Comparison of ENCODE assay signal across 3 cellular contexts in the genomic region with DNA sequence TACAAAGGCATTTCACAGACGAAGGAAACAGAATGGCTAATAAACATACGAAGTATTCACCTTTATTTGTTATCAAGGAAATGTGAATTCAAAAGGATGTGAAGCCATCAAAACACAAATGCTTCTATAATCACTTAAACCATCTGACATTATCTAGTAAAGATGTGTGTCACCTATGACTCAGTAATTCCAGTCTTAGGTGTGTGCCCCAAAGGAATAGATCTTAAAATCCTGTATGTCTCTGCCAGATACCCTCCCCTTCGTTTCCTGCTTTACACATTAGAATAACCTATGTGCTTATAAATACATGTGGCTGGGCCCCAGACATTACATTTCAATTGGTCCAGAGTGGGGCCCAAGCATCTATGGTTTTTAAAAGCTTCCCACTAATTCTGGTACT.
TF ChIP-seq lines count a peak whose summit lies in the region.

No MANE protein-coding gene starts in this region.

TF ChIP-seq in SK-N-SH, 30 proteins besides CTCF, POLR2A, EP300 and RAD21:
- TF ChIP-seq, protein P1, sequence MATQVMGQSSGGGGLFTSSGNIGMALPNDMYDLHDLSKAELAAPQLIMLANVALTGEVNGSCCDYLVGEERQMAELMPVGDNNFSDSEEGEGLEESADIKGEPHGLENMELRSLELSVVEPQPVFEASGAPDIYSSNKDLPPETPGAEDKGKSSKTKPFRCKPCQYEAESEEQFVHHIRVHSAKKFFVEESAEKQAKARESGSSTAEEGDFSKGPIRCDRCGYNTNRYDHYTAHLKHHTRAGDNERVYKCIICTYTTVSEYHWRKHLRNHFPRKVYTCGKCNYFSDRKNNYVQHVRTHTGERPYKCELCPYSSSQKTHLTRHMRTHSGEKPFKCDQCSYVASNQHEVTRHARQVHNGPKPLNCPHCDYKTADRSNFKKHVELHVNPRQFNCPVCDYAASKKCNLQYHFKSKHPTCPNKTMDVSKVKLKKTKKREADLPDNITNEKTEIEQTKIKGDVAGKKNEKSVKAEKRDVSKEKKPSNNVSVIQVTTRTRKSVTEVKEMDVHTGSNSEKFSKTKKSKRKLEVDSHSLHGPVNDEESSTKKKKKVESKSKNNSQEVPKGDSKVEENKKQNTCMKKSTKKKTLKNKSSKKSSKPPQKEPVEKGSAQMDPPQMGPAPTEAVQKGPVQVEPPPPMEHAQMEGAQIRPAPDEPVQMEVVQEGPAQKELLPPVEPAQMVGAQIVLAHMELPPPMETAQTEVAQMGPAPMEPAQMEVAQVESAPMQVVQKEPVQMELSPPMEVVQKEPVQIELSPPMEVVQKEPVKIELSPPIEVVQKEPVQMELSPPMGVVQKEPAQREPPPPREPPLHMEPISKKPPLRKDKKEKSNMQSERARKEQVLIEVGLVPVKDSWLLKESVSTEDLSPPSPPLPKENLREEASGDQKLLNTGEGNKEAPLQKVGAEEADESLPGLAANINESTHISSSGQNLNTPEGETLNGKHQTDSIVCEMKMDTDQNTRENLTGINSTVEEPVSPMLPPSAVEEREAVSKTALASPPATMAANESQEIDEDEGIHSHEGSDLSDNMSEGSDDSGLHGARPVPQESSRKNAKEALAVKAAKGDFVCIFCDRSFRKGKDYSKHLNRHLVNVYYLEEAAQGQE (IDR thresholded peaks at IDR 0.05; ENCODE audit: low read depth, low read length), result no peak
- TF ChIP-seq NFIC (IDR thresholded peaks at IDR 0.05; ENCODE audit: borderline replicate concordance), result no peak
- no peak for TF ChIP-seq TEAD4 (IDR thresholded peaks at IDR 0.05; ENCODE audit: borderline replicate concordance, insufficient read depth)
- TF ChIP-seq SIN3A (IDR thresholded peaks at IDR 0.05; ENCODE audit: borderline replicate concordance, low read depth, low read length), result no peak
- TF ChIP-seq, protein P2, sequence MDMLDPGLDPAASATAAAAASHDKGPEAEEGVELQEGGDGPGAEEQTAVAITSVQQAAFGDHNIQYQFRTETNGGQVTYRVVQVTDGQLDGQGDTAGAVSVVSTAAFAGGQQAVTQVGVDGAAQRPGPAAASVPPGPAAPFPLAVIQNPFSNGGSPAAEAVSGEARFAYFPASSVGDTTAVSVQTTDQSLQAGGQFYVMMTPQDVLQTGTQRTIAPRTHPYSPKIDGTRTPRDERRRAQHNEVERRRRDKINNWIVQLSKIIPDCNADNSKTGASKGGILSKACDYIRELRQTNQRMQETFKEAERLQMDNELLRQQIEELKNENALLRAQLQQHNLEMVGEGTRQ (IDR thresholded peaks at IDR 0.05; ENCODE audit: borderline replicate concordance, low read depth, low read length), result no peak
- TF ChIP-seq CHD2 (IDR thresholded peaks at IDR 0.05; ENCODE audit: low read length, partially characterized antibody), result no peak

TF ChIP-seq in SK-N-SH treated with all-trans-retinoic acid at 6 μM for 48 hours, 23 proteins besides CTCF, POLR2A, EP300 and RAD21 (continues in another document):
- TF ChIP-seq ZNF70 (CRISPR knock-in tag; IDR thresholded peaks at IDR 0.05) (no peak), ZNF8 (CRISPR knock-in tag; IDR thresholded peaks at IDR 0.05) (no peak), ZFP30 (CRISPR knock-in tag; IDR thresholded peaks at IDR 0.05) (no peak), TOX (CRISPR knock-in tag; IDR thresholded peaks at IDR 0.05; ENCODE audit: borderline replicate concordance) (no peak), PPARA (CRISPR knock-in tag; IDR thresholded peaks at IDR 0.05; ENCODE audit: borderline replicate concordance) (no peak), ARNTL (CRISPR knock-in tag; IDR thresholded peaks at IDR 0.05; ENCODE audit: borderline replicate concordance, low read depth) (no peak), ESRRG (CRISPR knock-in tag; IDR thresholded peaks at IDR 0.05) (no peak), ZNF565 (CRISPR knock-in tag; conservative IDR thresholded peaks at IDR 0.05; ENCODE audit: low read depth) (no peak), RARB (CRISPR knock-in tag; IDR thresholded peaks at IDR 0.05) (no peak)
- TF ChIP-seq, protein P3, sequence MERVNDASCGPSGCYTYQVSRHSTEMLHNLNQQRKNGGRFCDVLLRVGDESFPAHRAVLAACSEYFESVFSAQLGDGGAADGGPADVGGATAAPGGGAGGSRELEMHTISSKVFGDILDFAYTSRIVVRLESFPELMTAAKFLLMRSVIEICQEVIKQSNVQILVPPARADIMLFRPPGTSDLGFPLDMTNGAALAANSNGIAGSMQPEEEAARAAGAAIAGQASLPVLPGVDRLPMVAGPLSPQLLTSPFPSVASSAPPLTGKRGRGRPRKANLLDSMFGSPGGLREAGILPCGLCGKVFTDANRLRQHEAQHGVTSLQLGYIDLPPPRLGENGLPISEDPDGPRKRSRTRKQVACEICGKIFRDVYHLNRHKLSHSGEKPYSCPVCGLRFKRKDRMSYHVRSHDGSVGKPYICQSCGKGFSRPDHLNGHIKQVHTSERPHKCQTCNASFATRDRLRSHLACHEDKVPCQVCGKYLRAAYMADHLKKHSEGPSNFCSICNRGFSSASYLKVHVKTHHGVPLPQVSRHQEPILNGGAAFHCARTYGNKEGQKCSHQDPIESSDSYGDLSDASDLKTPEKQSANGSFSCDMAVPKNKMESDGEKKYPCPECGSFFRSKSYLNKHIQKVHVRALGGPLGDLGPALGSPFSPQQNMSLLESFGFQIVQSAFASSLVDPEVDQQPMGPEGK (CRISPR knock-in tag; IDR thresholded peaks at IDR 0.05; ENCODE audit: borderline replicate concordance), result no peak
- TF ChIP-seq, protein P4, sequence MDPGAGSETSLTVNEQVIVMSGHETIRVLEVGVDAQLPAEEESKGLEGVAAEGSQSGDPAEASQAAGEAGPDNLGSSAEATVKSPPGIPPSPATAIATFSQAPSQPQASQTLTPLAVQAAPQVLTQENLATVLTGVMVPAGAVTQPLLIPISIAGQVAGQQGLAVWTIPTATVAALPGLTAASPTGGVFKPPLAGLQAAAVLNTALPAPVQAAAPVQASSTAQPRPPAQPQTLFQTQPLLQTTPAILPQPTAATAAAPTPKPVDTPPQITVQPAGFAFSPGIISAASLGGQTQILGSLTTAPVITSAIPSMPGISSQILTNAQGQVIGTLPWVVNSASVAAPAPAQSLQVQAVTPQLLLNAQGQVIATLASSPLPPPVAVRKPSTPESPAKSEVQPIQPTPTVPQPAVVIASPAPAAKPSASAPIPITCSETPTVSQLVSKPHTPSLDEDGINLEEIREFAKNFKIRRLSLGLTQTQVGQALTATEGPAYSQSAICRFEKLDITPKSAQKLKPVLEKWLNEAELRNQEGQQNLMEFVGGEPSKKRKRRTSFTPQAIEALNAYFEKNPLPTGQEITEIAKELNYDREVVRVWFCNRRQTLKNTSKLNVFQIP (CRISPR knock-in tag; IDR thresholded peaks at IDR 0.05; ENCODE audit: borderline replicate concordance, low read depth), result no peak
- TF ChIP-seq, protein P5, sequence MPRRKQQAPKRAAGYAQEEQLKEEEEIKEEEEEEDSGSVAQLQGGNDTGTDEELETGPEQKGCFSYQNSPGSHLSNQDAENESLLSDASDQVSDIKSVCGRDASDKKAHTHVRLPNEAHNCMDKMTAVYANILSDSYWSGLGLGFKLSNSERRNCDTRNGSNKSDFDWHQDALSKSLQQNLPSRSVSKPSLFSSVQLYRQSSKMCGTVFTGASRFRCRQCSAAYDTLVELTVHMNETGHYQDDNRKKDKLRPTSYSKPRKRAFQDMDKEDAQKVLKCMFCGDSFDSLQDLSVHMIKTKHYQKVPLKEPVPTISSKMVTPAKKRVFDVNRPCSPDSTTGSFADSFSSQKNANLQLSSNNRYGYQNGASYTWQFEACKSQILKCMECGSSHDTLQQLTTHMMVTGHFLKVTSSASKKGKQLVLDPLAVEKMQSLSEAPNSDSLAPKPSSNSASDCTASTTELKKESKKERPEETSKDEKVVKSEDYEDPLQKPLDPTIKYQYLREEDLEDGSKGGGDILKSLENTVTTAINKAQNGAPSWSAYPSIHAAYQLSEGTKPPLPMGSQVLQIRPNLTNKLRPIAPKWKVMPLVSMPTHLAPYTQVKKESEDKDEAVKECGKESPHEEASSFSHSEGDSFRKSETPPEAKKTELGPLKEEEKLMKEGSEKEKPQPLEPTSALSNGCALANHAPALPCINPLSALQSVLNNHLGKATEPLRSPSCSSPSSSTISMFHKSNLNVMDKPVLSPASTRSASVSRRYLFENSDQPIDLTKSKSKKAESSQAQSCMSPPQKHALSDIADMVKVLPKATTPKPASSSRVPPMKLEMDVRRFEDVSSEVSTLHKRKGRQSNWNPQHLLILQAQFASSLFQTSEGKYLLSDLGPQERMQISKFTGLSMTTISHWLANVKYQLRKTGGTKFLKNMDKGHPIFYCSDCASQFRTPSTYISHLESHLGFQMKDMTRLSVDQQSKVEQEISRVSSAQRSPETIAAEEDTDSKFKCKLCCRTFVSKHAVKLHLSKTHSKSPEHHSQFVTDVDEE (CRISPR knock-in tag; IDR thresholded peaks at IDR 0.05), result no peak
- TF ChIP-seq, protein P6, sequence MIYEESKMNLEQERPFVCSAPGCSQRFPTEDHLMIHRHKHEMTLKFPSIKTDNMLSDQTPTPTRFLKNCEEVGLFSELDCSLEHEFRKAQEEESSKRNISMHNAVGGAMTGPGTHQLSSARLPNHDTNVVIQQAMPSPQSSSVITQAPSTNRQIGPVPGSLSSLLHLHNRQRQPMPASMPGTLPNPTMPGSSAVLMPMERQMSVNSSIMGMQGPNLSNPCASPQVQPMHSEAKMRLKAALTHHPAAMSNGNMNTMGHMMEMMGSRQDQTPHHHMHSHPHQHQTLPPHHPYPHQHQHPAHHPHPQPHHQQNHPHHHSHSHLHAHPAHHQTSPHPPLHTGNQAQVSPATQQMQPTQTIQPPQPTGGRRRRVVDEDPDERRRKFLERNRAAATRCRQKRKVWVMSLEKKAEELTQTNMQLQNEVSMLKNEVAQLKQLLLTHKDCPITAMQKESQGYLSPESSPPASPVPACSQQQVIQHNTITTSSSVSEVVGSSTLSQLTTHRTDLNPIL (CRISPR knock-in tag; IDR thresholded peaks at IDR 0.05; ENCODE audit: low read depth), result no peak

TF ChIP-seq in HCT116, 20 proteins besides CTCF, POLR2A, EP300 and RAD21:
- TF ChIP-seq EZH2 (IDR thresholded peaks at IDR 0.05), result no peak
- TF ChIP-seq CEBPB (IDR thresholded peaks at IDR 0.05; ENCODE audit: low read depth), result peak; percentile 16; the same call in 1 of the 2 replicates
- peak; percentile 74 for TF ChIP-seq SP1 (IDR thresholded peaks at IDR 0.05; ENCODE audit: low read depth)
- TF ChIP-seq, protein P7, sequence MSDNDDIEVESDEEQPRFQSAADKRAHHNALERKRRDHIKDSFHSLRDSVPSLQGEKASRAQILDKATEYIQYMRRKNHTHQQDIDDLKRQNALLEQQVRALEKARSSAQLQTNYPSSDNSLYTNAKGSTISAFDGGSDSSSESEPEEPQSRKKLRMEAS (IDR thresholded peaks at IDR 0.05), result peak; percentile 33; the same call in 1 of the 2 replicates
- TF ChIP-seq CBX3 (IDR thresholded peaks at IDR 0.05; ENCODE audit: low read depth), result peak; percentile 73
- peak; percentile 87 for TF ChIP-seq JUND (IDR thresholded peaks at IDR 0.05)
- TF ChIP-seq, protein P8, sequence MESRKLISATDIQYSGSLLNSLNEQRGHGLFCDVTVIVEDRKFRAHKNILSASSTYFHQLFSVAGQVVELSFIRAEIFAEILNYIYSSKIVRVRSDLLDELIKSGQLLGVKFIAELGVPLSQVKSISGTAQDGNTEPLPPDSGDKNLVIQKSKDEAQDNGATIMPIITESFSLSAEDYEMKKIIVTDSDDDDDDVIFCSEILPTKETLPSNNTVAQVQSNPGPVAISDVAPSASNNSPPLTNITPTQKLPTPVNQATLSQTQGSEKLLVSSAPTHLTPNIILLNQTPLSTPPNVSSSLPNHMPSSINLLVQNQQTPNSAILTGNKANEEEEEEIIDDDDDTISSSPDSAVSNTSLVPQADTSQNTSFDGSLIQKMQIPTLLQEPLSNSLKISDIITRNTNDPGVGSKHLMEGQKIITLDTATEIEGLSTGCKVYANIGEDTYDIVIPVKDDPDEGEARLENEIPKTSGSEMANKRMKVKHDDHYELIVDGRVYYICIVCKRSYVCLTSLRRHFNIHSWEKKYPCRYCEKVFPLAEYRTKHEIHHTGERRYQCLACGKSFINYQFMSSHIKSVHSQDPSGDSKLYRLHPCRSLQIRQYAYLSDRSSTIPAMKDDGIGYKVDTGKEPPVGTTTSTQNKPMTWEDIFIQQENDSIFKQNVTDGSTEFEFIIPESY (IDR thresholded peaks at IDR 0.05; ENCODE audit: extremely low read depth, insufficient replicate concordance, low read length), result no peak
- no peak for TF ChIP-seq TCF7L2 (IDR thresholded peaks at IDR 0.05; ENCODE audit: borderline replicate concordance, extremely low read depth, insufficient read depth, insufficient read length)
- no peak for TF ChIP-seq EZH2phosphoT487 (IDR thresholded peaks at IDR 0.05; ENCODE audit: borderline replicate concordance)
- peak; percentile 89 for TF ChIP-seq FOSL1 (IDR thresholded peaks at IDR 0.05; ENCODE audit: low read depth)
- TF ChIP-seq, protein P9, sequence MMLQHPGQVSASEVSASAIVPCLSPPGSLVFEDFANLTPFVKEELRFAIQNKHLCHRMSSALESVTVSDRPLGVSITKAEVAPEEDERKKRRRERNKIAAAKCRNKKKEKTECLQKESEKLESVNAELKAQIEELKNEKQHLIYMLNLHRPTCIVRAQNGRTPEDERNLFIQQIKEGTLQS (IDR thresholded peaks at IDR 0.05), result no peak
- no peak for TF ChIP-seq ZNF274 (IDR thresholded peaks at IDR 0.05; ENCODE audit: low read depth, low read length)
- no peak for TF ChIP-seq SRF (IDR thresholded peaks at IDR 0.05; ENCODE audit: low read depth)
- TF ChIP-seq EGR1 (IDR thresholded peaks at IDR 0.05; ENCODE audit: low read depth), result no peak
- TF ChIP-seq ELF1 (IDR thresholded peaks at IDR 0.05; ENCODE audit: borderline replicate concordance, low read depth), result no peak
TF ChIP-seq in HCT116: peak in this region for 6.
